In the genomic region with DNA sequence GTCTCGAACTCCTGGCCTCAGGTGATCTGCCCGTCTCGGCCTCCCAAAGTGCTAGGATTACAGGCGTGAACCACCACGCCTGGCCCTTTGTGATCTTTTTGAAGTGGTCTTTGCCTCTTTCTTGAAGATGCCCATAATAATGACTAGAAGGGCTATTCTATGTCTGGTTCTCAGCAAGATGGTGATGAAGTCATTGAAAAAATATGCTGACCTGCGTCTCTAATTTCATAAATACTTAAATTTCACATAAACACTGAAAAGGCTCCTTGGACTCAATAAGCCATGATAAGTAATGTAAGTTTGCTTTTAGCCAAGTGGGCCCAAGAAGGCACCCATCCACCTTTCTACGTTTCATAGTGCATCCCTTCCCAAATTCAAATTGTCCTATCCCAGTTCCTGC, we compare ENCODE assay signal across 9 cellular contexts. TPM values are rescaled to one million over a fixed set of nuclear protein-coding genes. Genes with fewer than 3 reads are reported as not detected.
DNase-seq lines count a peak whose midpoint lies in the region; ATAC-seq, FAIRE-seq and TF ChIP-seq lines count a peak whose summit lies in the region.
"Had no signal": no experiment of that assay in that cellular context is flagged by ENCODE, and none has a peak within 500 bp of the region (broad histone marks: within the 10 kb centered on the region; RNA-seq: fewer than 3 reads in every experiment).

No MANE protein-coding gene starts in this region.

- H3K9ac ChIP-seq in iPS-20b (ENCODE audit: low read depth, low read length) = peak overlapping the region; percentile 74; the same call in 1 of the 2 replicates

- H3K27ac Mint-ChIP-seq in activated T-cell treated with anti-CD3 and anti-CD28 coated beads, Interleukin-2, amount 50 U/mL, for 24 hours = peak overlapping the region; percentile 99
- peak overlapping the region; percentile 99 for H3K27ac Mint-ChIP-seq in activated naive CD8-positive, alpha-beta T cell treated with anti-CD3 and anti-CD28 coated beads for 36 hours

- DNase-seq in activated T-cell treated with anti-CD3 and anti-CD28 coated beads, Interleukin-2, amount 50 U/mL, for 24 hours = no peak
- no peak for DNase-seq in activated T-cell treated with anti-CD3 and anti-CD28 coated beads for 4 hours
- no peak for DNase-seq in activated naive CD8-positive, alpha-beta T cell treated with anti-CD3 and anti-CD28 coated beads for 36 hours
- no peak for DNase-seq in thoracic aorta (ENCODE audit: low spot score)
- DNase-seq in NCI-H748 (lab: John Stamatoyannopoulos, UW; ENCODE audit: unreplicated experiment) = no peak
- no peak for DNase-seq in D721Med (ENCODE audit: insufficient read length, low spot score)
- no peak for DNase-seq in GM13976 (ENCODE audit: low spot score)

- H3K27me3 ChIP-seq in iPS-20b (ENCODE audit: insufficient read depth, low read length) (no peaks in the 10 kb centered on the region), thoracic aorta (replicated peaks; ENCODE audit: insufficient read depth) (no peaks in the 10 kb centered on the region)

- H3K27ac ChIP-seq in iPS-20b (ENCODE audit: low read length) (no peak overlapping the region), thoracic aorta (peak overlapping the region; percentile 90 to 91)

- H3K4me3 Mint-ChIP-seq in activated T-cell treated with anti-CD3 and anti-CD28 coated beads, Interleukin-2, amount 50 U/mL, for 24 hours = peak overlapping the region; percentile 94
- H3K4me3 Mint-ChIP-seq in activated naive CD8-positive, alpha-beta T cell treated with anti-CD3 and anti-CD28 coated beads for 36 hours = peak overlapping the region; percentile 94

- ATAC-seq in thoracic aorta (ENCODE audit: insufficient number of reproducible peaks, low FRiP score, low read depth) = no peak

- H3K4me3 ChIP-seq in iPS-20b (ENCODE audit: low read length) (peak overlapping the region; percentile 82), thoracic aorta (peak overlapping the region; percentile 80)

- H3K9me3 ChIP-seq in iPS-20b (ENCODE audit: insufficient read depth, low read depth, low read length) (no peaks in the 10 kb centered on the region), thoracic aorta (no peaks in the 10 kb centered on the region)

- no peak for FAIRE-seq in D721Med (lab: Jason Lieb, UNC)
- FAIRE-seq: endometrium had no signal

- peaks cover 49% of the 10 kb centered on the region for H3K4me1 Mint-ChIP-seq in activated T-cell treated with anti-CD3 and anti-CD28 coated beads, Interleukin-2, amount 50 U/mL, for 24 hours (ENCODE audit: low read depth)
- H3K4me1 Mint-ChIP-seq in activated naive CD8-positive, alpha-beta T cell treated with anti-CD3 and anti-CD28 coated beads for 36 hours = peaks cover 41% of the 10 kb centered on the region

- H3K36me3 Mint-ChIP-seq in activated T-cell treated with anti-CD3 and anti-CD28 coated beads, Interleukin-2, amount 50 U/mL, for 24 hours (ENCODE audit: low read depth) = peaks cover 20% of the 10 kb centered on the region
- peaks cover 8% of the 10 kb centered on the region for H3K36me3 Mint-ChIP-seq in activated naive CD8-positive, alpha-beta T cell treated with anti-CD3 and anti-CD28 coated beads for 36 hours

- H3K4me1 ChIP-seq in iPS-20b (ENCODE audit: insufficient read depth, low read length) (peaks cover 10% of the 10 kb centered on the region; the same call in 1 of the 2 replicates), thoracic aorta (ENCODE audit: control insufficient read depth in 1 of 2, low read depth in 2 of 2) (peaks cover 24 to 31% of the 10 kb centered on the region in 2 donors)

- no peaks in the 10 kb centered on the region for H3K27me3 Mint-ChIP-seq in activated T-cell treated with anti-CD3 and anti-CD28 coated beads, Interleukin-2, amount 50 U/mL, for 24 hours
- peaks cover 4% of the 10 kb centered on the region for H3K27me3 Mint-ChIP-seq in activated naive CD8-positive, alpha-beta T cell treated with anti-CD3 and anti-CD28 coated beads for 36 hours

- in situ Hi-C loops in GM13976 (cut with MboI; ENCODE audit: low sequenced_read_pairs, unreplicated experiment) = no loop called here

- TF ChIP-seq CTCF in thoracic aorta (IDR thresholded peaks at IDR 0.05) = no peak
- TF ChIP-seq CTCF in D721Med (IDR thresholded peaks at IDR 0.05; ENCODE audit: insufficient read depth, missing control alignments) = no peak
- TF ChIP-seq CTCF in GM13976 (IDR thresholded peaks at IDR 0.05; ENCODE audit: borderline replicate concordance, control extremely low read depth, extremely low read depth, insufficient read depth, missing control alignments) = no peak

- H3K36me3 ChIP-seq in iPS-20b (ENCODE audit: insufficient read depth, low read depth, low read length) (no peaks in the 10 kb centered on the region), thoracic aorta (no peaks in the 10 kb centered on the region)

- H3K9me3 Mint-ChIP-seq in activated T-cell treated with anti-CD3 and anti-CD28 coated beads, Interleukin-2, amount 50 U/mL, for 24 hours = no peaks in the 10 kb centered on the region
- H3K9me3 Mint-ChIP-seq in activated naive CD8-positive, alpha-beta T cell treated with anti-CD3 and anti-CD28 coated beads for 36 hours = no peaks in the 10 kb centered on the region

RNA-seq across cellular contexts. Expression of gene MAPK6, which starts 0.8 kb away (rescaled TPM):
- total RNA-seq in activated naive CD8-positive, alpha-beta T cell treated with anti-CD3 and anti-CD28 coated beads for 36 hours = 10 to 100 TPM; 52.6 to 53.5 TPM
- total RNA-seq in thoracic aorta = 10 to 100 TPM; 11.2 to 24.8 TPM

RNA-seq across cellular contexts. Expression of gene LEO1, which starts 46.7 kb away (rescaled TPM):
- total RNA-seq in activated naive CD8-positive, alpha-beta T cell treated with anti-CD3 and anti-CD28 coated beads for 36 hours = 10 to 100 TPM; 31.8 to 32.2 TPM
- total RNA-seq in thoracic aorta = 10 to 100 TPM; 10.8 to 12.7 TPM
